ENCODE assay signal across 8 cellular contexts in the genomic region with DNA sequence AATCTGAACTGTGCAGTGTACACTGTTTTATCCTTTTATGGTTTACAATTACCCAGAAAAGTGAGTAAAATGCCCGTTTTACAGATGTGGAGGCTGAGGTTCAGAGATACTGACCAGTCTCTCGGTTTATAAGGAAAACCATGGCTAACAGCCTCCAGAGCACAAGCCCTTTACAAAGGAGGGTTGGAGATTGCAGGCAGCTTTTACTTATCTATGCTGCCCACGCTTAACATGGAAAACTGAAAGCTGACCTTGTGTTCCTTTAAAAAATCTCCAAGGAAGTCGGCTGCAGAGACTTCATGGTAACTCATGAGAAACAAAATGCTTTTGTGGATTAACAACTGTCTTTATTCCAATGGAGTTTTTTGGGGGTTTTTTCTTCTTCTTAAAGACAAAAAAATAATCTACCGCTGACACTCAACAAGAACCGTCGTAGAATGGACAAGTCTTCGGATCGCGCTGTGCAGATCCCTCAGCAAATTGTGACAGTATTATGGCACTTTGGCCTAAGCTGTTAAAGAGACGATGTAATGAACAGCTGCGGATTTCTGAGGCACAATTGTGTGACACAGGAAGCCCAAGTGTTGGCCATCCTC. TPM values are rescaled to one million over a fixed set of nuclear protein-coding genes. Genes with fewer than 3 reads are reported as not detected.
DNase-seq lines count a peak whose midpoint lies in the region; ATAC-seq and TF ChIP-seq lines count a peak whose summit lies in the region.

No MANE protein-coding gene starts in this region.

- H3K27ac ChIP-seq in HCT116 (ENCODE audit: low read depth, low read length), result peak overlapping the region; percentile 38

- H3K27me3 ChIP-seq in HCT116 (ENCODE audit: insufficient read depth, low read length), result no peaks in the 10 kb centered on the region

- no peaks in the 10 kb centered on the region for H3K9me3 ChIP-seq in HCT116 (ENCODE audit: control insufficient read depth in 1 of 2, insufficient read depth in 1 of 2, low read depth in 1 of 2, low read length in 2 of 2)

- TF ChIP-seq POLR2A in HCT116 (IDR thresholded peaks at IDR 0.05; ENCODE audit: borderline replicate concordance, extremely low read depth, insufficient read depth, insufficient read length), result no peak

- RAD21 ChIA-PET in HCT116 (lab: Charles Lee; ENCODE audit: low non-redundant PET in 1 of 2, low total read pairs in 2 of 2, uncharacterized antibody in 2 of 2, unreplicated experiment in 2 of 2), result no interaction called here

- no peak for TF ChIP-seq RAD21 in HCT116 (IDR thresholded peaks at IDR 0.05; ENCODE audit: low read depth)

- H3K36me3 Mint-ChIP-seq in type B pancreatic cell, result peaks cover 9% of the 10 kb centered on the region

- peaks cover 7 to 12% of the 10 kb centered on the region in 2 experiments; a peak in 3 of 4 replicates for H3K36me3 ChIP-seq in HCT116 (ENCODE audit: control insufficient read depth in 1 of 2, insufficient read depth in 2 of 2, low read length in 2 of 2)

- BruUV-seq in HCT116 (replicated peaks; lab: Mats Ljungman, UMichigan), result TSS peak; percentile 59

- H3K4me3 Mint-ChIP-seq in type B pancreatic cell, result peak overlapping the region; percentile 99

- intact Hi-C loops in HCT116 (cut with micrococcal nuclease), result no loop called here

- no peaks in the 10 kb centered on the region for H3K9me2 ChIP-seq in HCT116 (ENCODE audit: insufficient read depth)

- H2AFZ ChIP-seq in HCT116 (ENCODE audit: low read depth, low read length, poor library complexity, severe bottlenecking), result peak overlapping the region; percentile 25

- H3K4me3 ChIP-seq in AG10803 (ENCODE audit: low read length) (peak overlapping the region; percentile 63), HCT116 (replicated peaks in 1 of 2; ENCODE audit: low read depth in 1 of 2, low read length in 2 of 2) (peak overlapping the region; percentile 35 to 89)

- H3K79me2 ChIP-seq in HCT116 (ENCODE audit: insufficient read depth, low read length), result peaks cover 36% of the 10 kb centered on the region

- DNase-seq in AG10803 (ENCODE audit: low read depth), result peak; percentile 14
- no peak for DNase-seq in HCT116 (ENCODE audit: low read depth, low spot score)
- DNase-seq in amniotic epithelial cell (ENCODE audit: low read depth), result peak; percentile 80
- DNase-seq in left kidney (ENCODE audit: low read depth, low spot score), result peak; percentile 67
- no peak for DNase-seq in type B pancreatic cell (ENCODE audit: extremely low spot score, unreplicated experiment)
- DNase-seq in ecto neural progenitor cell (ENCODE audit: low spot score), result no peak

- no peaks in the 10 kb centered on the region for H3K27me3 Mint-ChIP-seq in type B pancreatic cell

- no peak for TF ChIP-seq CTCF in AG10803 (conservative IDR thresholded peaks at IDR 0.05; ENCODE audit: low read length)
- TF ChIP-seq CTCF in HCT116 (IDR thresholded peaks at IDR 0.05 in 2 of 3, conservative IDR thresholded peaks at IDR 0.05 in 1 of 3; ENCODE audit: borderline replicate concordance in 1 of 3, insufficient read depth in 1 of 3, low read depth in 2 of 3, low read length in 2 of 3), result no peak
- no peak for TF ChIP-seq CTCF in type B pancreatic cell (conservative IDR thresholded peaks at IDR 0.05)

- H3K27ac Mint-ChIP-seq in type B pancreatic cell, result peak overlapping the region; percentile 61

- H3K9me3 Mint-ChIP-seq in type B pancreatic cell, result no peaks in the 10 kb centered on the region

- peak overlapping the region; percentile 83 for H3K9ac ChIP-seq in HCT116 (ENCODE audit: low read length)

- H3K4me1 ChIP-seq in HCT116 (ENCODE audit: control insufficient read depth in 1 of 2, insufficient read depth in 2 of 2, low read length in 2 of 2), result peaks cover 11 to 17% of the 10 kb centered on the region in 2 experiments; a peak in 3 of 4 replicates

- CTCF ChIA-PET in HCT116 (lab: Charles Lee), result interaction anchor here (0.6 to 1.4 kb wide), 5 partner anchors 10 to 349 kb away, joined by 3 to 5 read pairs (median 4); no protein-coding TSS in a partner anchor

- H4K20me1 ChIP-seq in HCT116 (ENCODE audit: insufficient read depth), result peaks cover 6% of the 10 kb centered on the region; the same call in 1 of the 2 replicates

- peak overlapping the region; percentile 87 for H3K4me2 ChIP-seq in HCT116 (ENCODE audit: low read length)

- ATAC-seq in HCT116 (no peak), HG03565 (IDR thresholded peaks at IDR 0.05; ENCODE audit: unreplicated experiment) (no peak), GM18907 (IDR thresholded peaks at IDR 0.05; ENCODE audit: unreplicated experiment) (no peak)

- H3K4me1 Mint-ChIP-seq in type B pancreatic cell (ENCODE audit: unreplicated experiment), result peaks cover 47% of the 10 kb centered on the region

- POLR2A ChIA-PET in HCT116 (lab: Charles Lee), result interaction anchor here (1.0 to 1.8 kb wide), 3 partner anchors 9 to 377 kb away, joined by 3 to 5 read pairs (median 4); a partner anchor contains a TSS

TF ChIP-seq in HCT116, 20 proteins besides CTCF, POLR2A, EP300 and RAD21:
- TF ChIP-seq CBX3 (IDR thresholded peaks at IDR 0.05; ENCODE audit: low read depth) (0 out of 2 replicates have a peak, but pooled peaks have one; percentile 9), JUND (IDR thresholded peaks at IDR 0.05) (no peak)
- TF ChIP-seq, protein P1, sequence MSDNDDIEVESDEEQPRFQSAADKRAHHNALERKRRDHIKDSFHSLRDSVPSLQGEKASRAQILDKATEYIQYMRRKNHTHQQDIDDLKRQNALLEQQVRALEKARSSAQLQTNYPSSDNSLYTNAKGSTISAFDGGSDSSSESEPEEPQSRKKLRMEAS (IDR thresholded peaks at IDR 0.05), result no peak

RNA-seq across cellular contexts. Expression of a gene that starts 0.7 kb away (rescaled TPM):
- total RNA-seq in HCT116 (2021; ENCODE audit: unreplicated experiment), result 43.0 TPM
- polyA plus RNA-seq in HCT116 (2012), result 9.5 and 12.3 TPM in 2 replicates
- 22.0 and 46.1 TPM in 2 replicates for total RNA-seq in type B pancreatic cell (ENCODE audit: low replicate concordance)

RNA-seq across cellular contexts. Expression of a gene that starts 57.2 kb away (rescaled TPM):
- total RNA-seq in HCT116 (2021; ENCODE audit: unreplicated experiment), result 29.4 TPM
- polyA plus RNA-seq in HCT116 (2012), result 31.8 and 34.3 TPM in 2 replicates
- total RNA-seq in type B pancreatic cell (ENCODE audit: low replicate concordance), result 28.0 and 46.0 TPM in 2 replicates

Comparison
In these comparisons a context has a peak if more than half of its experiments do, and no peak if none do; other contexts are left out.
1. DNase-seq: peak in AG10803 (single experiment), amniotic epithelial cell (single experiment) and left kidney (single experiment); none in HCT116 (single experiment), type B pancreatic cell (single experiment) and ecto neural progenitor cell (single experiment).